In genomic region chr2:27849558-27849957, GRCh38 we compare ENCODE assay signal across 23 cellular contexts. TPM values are rescaled to one million over a fixed set of nuclear protein-coding genes. Genes with fewer than 3 reads are reported as not detected.
DNase-seq lines count a peak whose midpoint lies in the region; ATAC-seq and TF ChIP-seq lines count a peak whose summit lies in the region.
"Had no signal": no experiment of that assay in that cellular context is flagged by ENCODE, and none has a peak within 500 bp of the region (broad histone marks: within the 10 kb centered on the region; RNA-seq: fewer than 3 reads in every experiment).

No MANE protein-coding gene starts in this region.

- H3K36me3 ChIP-seq in skeletal muscle tissue (ENCODE audit: control insufficient read depth in 3 of 3, insufficient read depth in 3 of 3, low read length in 3 of 3) = no peaks in the 10 kb centered on the region
- peaks cover 0 to 4% (median 0%) of the 10 kb centered on the region in 3 donors for H3K36me3 ChIP-seq in Peyer's patch
- H3K36me3 ChIP-seq: BE2C had no signal

- DNase-seq in activated T-cell treated with anti-CD3 and anti-CD28 coated beads, Interleukin-2, amount 50 U/mL, for 72 hours = peak in 1 of 2 donors; percentile 8
- no peak for DNase-seq in activated T-cell treated with anti-CD3 and anti-CD28 coated beads, Interleukin-2, amount 50 U/mL, for 48 hours
- DNase-seq in M059J (ENCODE audit: low read depth) (peak; percentile 78), fibroblast of gingiva (ENCODE audit: low read depth) (peak; percentile 48), DMS153 treated with DMSO at 0.1 percent for 48 hours (lab: John Stamatoyannopoulos, UW; ENCODE audit: unreplicated experiment) (no peak), Peyer's patch (no peak), KBM-7 (no peak)
- DNase-seq: BE2C; CD4-positive, CD25-positive, alpha-beta regulatory T cell; COR-L47; DMS 273 treated with DMSO at 0.1 percent for 48 hours; GDM1; KG1; NCI-H1048; NCI-H1436; NCI-H1930; NCI-H510A; NCI-H748 treated with DMSO at 0.1 percent for 48 hours; NK-92 treated with Interleukin-12 subunit alpha and Interleukin-12 subunit beta, amount 100 ng/mL, for 24 hours; SHP77; SK-N-SH had no signal

- TF ChIP-seq CTCF in Peyer's patch (IDR thresholded peaks at IDR 0.05) = no peak

- no peak overlapping the region for H3K9ac ChIP-seq in skeletal muscle tissue (ENCODE audit: low read depth in 1 of 3, low read length in 3 of 3)
- H3K9ac ChIP-seq: SK-N-SH had no signal

- peaks cover 0 to 1% of the 10 kb centered on the region in 2 donors for H3K36me3 Mint-ChIP-seq in activated T-cell treated with anti-CD3 and anti-CD28 coated beads, Interleukin-2, amount 50 U/mL, for 72 hours (ENCODE audit: insufficient read depth in 2 of 2)
- H3K36me3 Mint-ChIP-seq: CD4-positive, CD25-positive, alpha-beta regulatory T cell had no signal

- H3K27ac ChIP-seq in skeletal muscle tissue (ENCODE audit: low read depth, low read length) (peak overlapping the region; percentile 21), Peyer's patch (no peak overlapping the region)

- H3K4me3 ChIP-seq in skeletal muscle tissue (ENCODE audit: low read length in 3 of 3) = no peak overlapping the region
- H3K4me3 ChIP-seq in Peyer's patch = no peak overlapping the region
- H3K4me3 ChIP-seq: GM23338 had no signal

- H3K4me3 Mint-ChIP-seq in activated T-cell treated with anti-CD3 and anti-CD28 coated beads, Interleukin-2, amount 50 U/mL, for 72 hours = no peak overlapping the region
- H3K4me3 Mint-ChIP-seq: CD4-positive, CD25-positive, alpha-beta regulatory T cell; GM23338 had no signal

- H3K9me3 Mint-ChIP-seq in activated T-cell treated with anti-CD3 and anti-CD28 coated beads, Interleukin-2, amount 50 U/mL, for 72 hours = no peaks in the 10 kb centered on the region
- H3K9me3 Mint-ChIP-seq: CD4-positive, CD25-positive, alpha-beta regulatory T cell had no signal

- in situ Hi-C loops in KBM-7 (cut with MboI; ENCODE audit: low pct_unique_long_range_greater_than_20kb, low sequenced_read_pairs) = no loop called here

- no peaks in the 10 kb centered on the region for H3K4me1 Mint-ChIP-seq in activated T-cell treated with anti-CD3 and anti-CD28 coated beads, Interleukin-2, amount 50 U/mL, for 72 hours (ENCODE audit: low read depth)
- H3K4me1 Mint-ChIP-seq: GM23338 had no signal

- H3K4me1 ChIP-seq in skeletal muscle tissue (ENCODE audit: control insufficient read depth in 3 of 3, insufficient read depth in 3 of 3, low read length in 3 of 3) = peaks cover 8 to 18% (median 15%) of the 10 kb centered on the region in 3 donors
- H3K4me1 ChIP-seq in Peyer's patch = no peaks in the 10 kb centered on the region
- H3K4me1 ChIP-seq: BE2C had no signal

- no peak for TF ChIP-seq POLR2A in Peyer's patch (IDR thresholded peaks at IDR 0.05)

- H3K27me3 ChIP-seq in skeletal muscle tissue (ENCODE audit: control insufficient read depth in 3 of 3, insufficient read depth in 3 of 3, low read length in 3 of 3) (no peaks in the 10 kb centered on the region), Peyer's patch (no peaks in the 10 kb centered on the region)
- H3K27me3 ChIP-seq: BE2C had no signal

- H3K27me3 Mint-ChIP-seq in activated T-cell treated with anti-CD3 and anti-CD28 coated beads, Interleukin-2, amount 50 U/mL, for 72 hours (ENCODE audit: low read depth) = no peaks in the 10 kb centered on the region
- H3K27me3 Mint-ChIP-seq: CD4-positive, CD25-positive, alpha-beta regulatory T cell had no signal

- peak; percentile 61 to 80 for ATAC-seq in activated T-cell treated with anti-CD3 and anti-CD28 coated beads, Interleukin-2, amount 50 U/mL, for 72 hours (replicated peaks in 1 of 2)
- ATAC-seq: GM23338 had no signal

- H3K27ac Mint-ChIP-seq in activated T-cell treated with anti-CD3 and anti-CD28 coated beads, Interleukin-2, amount 50 U/mL, for 72 hours = no peak overlapping the region
- H3K27ac Mint-ChIP-seq: GM23338 had no signal

- H3K9me3 ChIP-seq in skeletal muscle tissue (ENCODE audit: control insufficient read depth in 3 of 3, low read length in 3 of 3) (no peaks in the 10 kb centered on the region), Peyer's patch (no peaks in the 10 kb centered on the region)
- H3K9me3 ChIP-seq: BE2C, SK-N-SH had no signal

RNA-seq across cellular contexts. Expression of gene RBKS, which starts 40.6 kb away (rescaled TPM):
- 10 to 100 TPM in 1 of 2 donors, 1 to 10 TPM in 1; 5.8 to 11.5 TPM for total RNA-seq in activated T-cell treated with anti-CD3 and anti-CD28 coated beads, Interleukin-2, amount 50 U/mL, for 72 hours
- 3.2 and 4.9 TPM in 2 replicates for total RNA-seq in M059J (2014; rRNA removed; shearing (Covaris generic))
- total RNA-seq in skeletal muscle tissue (2.1 TPM), Peyer's patch (10 to 100 TPM in 3 of 4 donors, not detected in 1; 26.1 to 35.4 (median 33.1) TPM)

RNA-seq across cellular contexts. Expression of gene BABAM2, which starts 41.0 kb away (rescaled TPM):
- total RNA-seq in activated T-cell treated with anti-CD3 and anti-CD28 coated beads, Interleukin-2, amount 50 U/mL, for 72 hours = 10 to 100 TPM; 96.6 to 97.2 TPM
- 41.8 and 51.8 TPM in 2 replicates for total RNA-seq in M059J (2014; rRNA removed; shearing (Covaris generic))
- total RNA-seq in skeletal muscle tissue (24.0 TPM), Peyer's patch (10 to 100 TPM; 35.0 to 70.5 (median 51.5) TPM)

Comparison
In these comparisons a context has a peak if more than half of its experiments do, and no peak if none do; other contexts are left out.
1. DNase-seq: peak in M059J (single experiment) and fibroblast of gingiva (single experiment); none in activated T-cell treated with anti-CD3 and anti-CD28 coated beads, Interleukin-2, amount 50 U/mL, for 48 hours (0 of 2), DMS153 treated with DMSO at 0.1 percent for 48 hours (single experiment), Peyer's patch (0 of 3) and KBM-7 (single experiment).